In genomic region chr4:1863297-1864033, GRCh38 we compare ENCODE assay signal across 16 cellular contexts. TPM values are rescaled to one million over a fixed set of nuclear protein-coding genes. Genes with fewer than 3 reads are reported as not detected.
DNase-seq lines count a peak whose midpoint lies in the region; ATAC-seq and TF ChIP-seq lines count a peak whose summit lies in the region.
"Had no signal": no experiment of that assay in that cellular context is flagged by ENCODE, and none has a peak within 500 bp of the region (broad histone marks: within the 10 kb centered on the region; RNA-seq: fewer than 3 reads in every experiment).

No MANE protein-coding gene starts in this region.

- no peak overlapping the region for H3K27ac ChIP-seq in CD4-positive, alpha-beta memory T cell (ENCODE audit: low read depth, low read length)
- H3K27ac ChIP-seq in KMS-11 (peak overlapping the region; percentile 23; the same call in 1 of the 2 replicates), neural progenitor cell (no peak overlapping the region), SJCRH30 (no peak overlapping the region)
- H3K27ac ChIP-seq: esophagus muscularis mucosa had no signal

- H3K36me3 ChIP-seq in CD4-positive, alpha-beta memory T cell (ENCODE audit: insufficient read depth, low read length), result no peaks in the 10 kb centered on the region
- H3K36me3 ChIP-seq in KMS-11 (ENCODE audit: insufficient read depth), result no peaks in the 10 kb centered on the region
- H3K36me3 ChIP-seq in neural progenitor cell, result no peaks in the 10 kb centered on the region
- H3K36me3 ChIP-seq in SJCRH30, result no peaks in the 10 kb centered on the region
- H3K36me3 ChIP-seq: esophagus muscularis mucosa had no signal

- no peak overlapping the region for H3K9ac ChIP-seq in KMS-11
- no peak overlapping the region for H3K9ac ChIP-seq in neural progenitor cell

- no peak overlapping the region for H3K4me3 ChIP-seq in CD4-positive, alpha-beta memory T cell (ENCODE audit: low read length in 2 of 2)
- H3K4me3 ChIP-seq in KMS-11 (IDR thresholded peaks at IDR 0.05; ENCODE audit: insufficient read depth, low read depth, low read length) (no peak overlapping the region), neural progenitor cell (no peak overlapping the region), SJCRH30 (no peak overlapping the region)

- H2AFZ ChIP-seq in KMS-11 (ENCODE audit: low read depth) (no peak overlapping the region), neural progenitor cell (replicated peaks) (no peak overlapping the region)

- H3K79me2 ChIP-seq in KMS-11 (ENCODE audit: insufficient read depth, low read depth) (peaks cover 90% of the 10 kb centered on the region), neural progenitor cell (ENCODE audit: low read depth) (no peaks in the 10 kb centered on the region)

- TF ChIP-seq CTCF in KMS-11 (conservative IDR thresholded peaks at IDR 0.05; ENCODE audit: low read depth, low read length), result no peak
- TF ChIP-seq CTCF in neural progenitor cell (IDR thresholded peaks at IDR 0.05), result no peak

- intact Hi-C loops in CD4-positive, alpha-beta memory T cell (cut with micrococcal nuclease), result no loop called here
- intact Hi-C loops in Right ventricle myocardium inferior (cut with DNase I), result no loop called here

- ATAC-seq in central memory CD8-positive, alpha-beta T cell (replicated peaks; ENCODE audit: extremely low read depth, poor library complexity, severe bottlenecking), result no peak
- ATAC-seq in Right ventricle myocardium inferior (no peak), GM18520 (IDR thresholded peaks at IDR 0.05; ENCODE audit: unreplicated experiment) (no peak)

- POLR2A ChIA-PET in CD4-positive, alpha-beta memory T cell (lab: Charles Lee; ENCODE audit: partially characterized antibody), result no interaction called here

- CTCF ChIA-PET in CD4-positive, alpha-beta memory T cell (lab: Charles Lee; ENCODE audit: partially characterized antibody), result interaction anchor here (0.6 kb wide), 1 partner anchor 153 kb away, joined by 3 read pairs; no protein-coding TSS in a partner anchor

- H4K20me1 ChIP-seq in KMS-11 (ENCODE audit: insufficient read depth) (peaks cover 10% of the 10 kb centered on the region; the same call in 1 of the 2 replicates), neural progenitor cell (ENCODE audit: low read depth) (peaks cover 24% of the 10 kb centered on the region)

- no peaks in the 10 kb centered on the region for H3K9me3 Mint-ChIP-seq in CD4-positive, alpha-beta memory T cell
- no peaks in the 10 kb centered on the region for H3K9me3 Mint-ChIP-seq in central memory CD8-positive, alpha-beta T cell
- H3K9me3 Mint-ChIP-seq in neural progenitor cell, result no peaks in the 10 kb centered on the region

- H3K4me2 ChIP-seq in KMS-11 (no peak overlapping the region), neural progenitor cell (peak overlapping the region; percentile 66)

- H3K4me1 Mint-ChIP-seq in CD4-positive, alpha-beta memory T cell, result peaks cover 4 to 18% (median 13%) of the 10 kb centered on the region in 4 donors
- peaks cover 10% of the 10 kb centered on the region for H3K4me1 Mint-ChIP-seq in central memory CD8-positive, alpha-beta T cell
- H3K4me1 Mint-ChIP-seq in neural progenitor cell, result peaks cover 70% of the 10 kb centered on the region

- DNase-seq in CD4-positive, alpha-beta memory T cell, result no peak
- no peak for DNase-seq in central memory CD8-positive, alpha-beta T cell (ENCODE audit: low spot score in 2 of 2)
- DNase-seq in neural progenitor cell (ENCODE audit: low spot score) (no peak), Right ventricle myocardium inferior (ENCODE audit: missing footprints) (no peak), SJCRH30 (no peak), NCI-H524 treated with DMSO at 0.1 percent for 48 hours (lab: John Stamatoyannopoulos, UW) (no peak)
- DNase-seq: activated CD8-positive, alpha-beta memory T cell treated with anti-CD3 and anti-CD28 coated beads, Interleukin-2, amount 50 U/mL, for 48 hours; DMS 273 treated with DMSO at 0.1 percent for 48 hours; NCI-H1417; OCI-M1; stimulated activated CD4-positive, alpha-beta T cell treated with anti-CD3 and anti-CD28 coated beads, Interleukin-4, amount 100 ng/mL, for 4 hours; T-helper 9 cell; testis had no signal

- no peaks in the 10 kb centered on the region for H3K36me3 Mint-ChIP-seq in CD4-positive, alpha-beta memory T cell
- H3K36me3 Mint-ChIP-seq in central memory CD8-positive, alpha-beta T cell (ENCODE audit: insufficient read depth), result peaks cover 10% of the 10 kb centered on the region
- no peaks in the 10 kb centered on the region for H3K36me3 Mint-ChIP-seq in neural progenitor cell

- peaks cover 11% of the 10 kb centered on the region for H3F3A ChIP-seq in neural progenitor cell (ENCODE audit: low read depth)

- H3K9me3 ChIP-seq in CD4-positive, alpha-beta memory T cell (ENCODE audit: control insufficient read depth in 1 of 2, low read length in 2 of 2), result no peaks in the 10 kb centered on the region
- H3K9me3 ChIP-seq in neural progenitor cell (ENCODE audit: low read depth) (no peaks in the 10 kb centered on the region), SJCRH30 (replicated peaks) (no peaks in the 10 kb centered on the region)
- H3K9me3 ChIP-seq: esophagus muscularis mucosa, testis had no signal

- H3K4me1 ChIP-seq in CD4-positive, alpha-beta memory T cell (ENCODE audit: insufficient read depth, low read length), result peaks cover 18% of the 10 kb centered on the region
- H3K4me1 ChIP-seq in KMS-11 (ENCODE audit: low read depth, poor library complexity, severe bottlenecking) (peaks cover 6% of the 10 kb centered on the region), neural progenitor cell (peaks cover 44% of the 10 kb centered on the region), SJCRH30 (no peaks in the 10 kb centered on the region)

- no peaks in the 10 kb centered on the region for H3K27me3 ChIP-seq in CD4-positive, alpha-beta memory T cell (ENCODE audit: insufficient read depth, low read length)
- H3K27me3 ChIP-seq in KMS-11 (ENCODE audit: insufficient read depth, low read depth) (no peaks in the 10 kb centered on the region), neural progenitor cell (peaks cover 89% of the 10 kb centered on the region), SJCRH30 (peaks cover 3% of the 10 kb centered on the region; the same call in 1 of the 2 replicates)
- H3K27me3 ChIP-seq: testis had no signal

- H3K4me3 Mint-ChIP-seq in CD4-positive, alpha-beta memory T cell, result peak overlapping the region in 3 of 8 donors; percentile 15 to 49 (median 35)
- peak overlapping the region; percentile 77 for H3K4me3 Mint-ChIP-seq in central memory CD8-positive, alpha-beta T cell
- H3K4me3 Mint-ChIP-seq in neural progenitor cell, result peak overlapping the region; percentile 76

- H3K27me3 Mint-ChIP-seq in CD4-positive, alpha-beta memory T cell, result no peaks in the 10 kb centered on the region
- no peaks in the 10 kb centered on the region for H3K27me3 Mint-ChIP-seq in central memory CD8-positive, alpha-beta T cell
- H3K27me3 Mint-ChIP-seq in neural progenitor cell (ENCODE audit: insufficient read depth, low read depth), result peaks cover 8% of the 10 kb centered on the region

- peak overlapping the region in 4 of 7 donors; percentile 36 to 58 (median 47) for H3K27ac Mint-ChIP-seq in CD4-positive, alpha-beta memory T cell
- no peak overlapping the region for H3K27ac Mint-ChIP-seq in central memory CD8-positive, alpha-beta T cell (ENCODE audit: low read depth)
- H3K27ac Mint-ChIP-seq in neural progenitor cell, result peak overlapping the region; percentile 98

RNA-seq across cellular contexts. Expression of gene LETM1, which starts 7.5 kb away (rescaled TPM):
- 10 to 100 TPM; 38.8 to 42.8 TPM for total RNA-seq in CD4-positive, alpha-beta memory T cell
- polyA plus RNA-seq in CD4-positive, alpha-beta memory T cell, result 10 to 100 TPM in 1 of 2 donors, 1 to 10 TPM in 1; 6.5 to 12.2 TPM
- total RNA-seq in neural progenitor cell (ENCODE audit: low replicate concordance) (16.9 and 34.8 TPM in 2 replicates), Right ventricle myocardium inferior (39.8 TPM)
- total RNA-seq in SJCRH30 (2014; rRNA removed; shearing (Covaris generic)), result 44.3 and 54.4 TPM in 2 replicates

RNA-seq across cellular contexts. Expression of gene NSD2, which starts 7.7 kb away (rescaled TPM):
- total RNA-seq in CD4-positive, alpha-beta memory T cell, result 10 to 100 TPM; 54.8 to 57.4 TPM
- polyA plus RNA-seq in CD4-positive, alpha-beta memory T cell, result 10 to 100 TPM in 1 of 2 donors, 1 to 10 TPM in 1; 1.1 to 11.7 TPM
- total RNA-seq in neural progenitor cell (ENCODE audit: low replicate concordance) (165 and 176 TPM in 2 replicates), Right ventricle myocardium inferior (37.0 TPM)
- 120 and 138 TPM in 2 replicates for total RNA-seq in SJCRH30 (2014; rRNA removed; shearing (Covaris generic))
